ENCODE assay signal across 9 cellular contexts in the genomic region with DNA sequence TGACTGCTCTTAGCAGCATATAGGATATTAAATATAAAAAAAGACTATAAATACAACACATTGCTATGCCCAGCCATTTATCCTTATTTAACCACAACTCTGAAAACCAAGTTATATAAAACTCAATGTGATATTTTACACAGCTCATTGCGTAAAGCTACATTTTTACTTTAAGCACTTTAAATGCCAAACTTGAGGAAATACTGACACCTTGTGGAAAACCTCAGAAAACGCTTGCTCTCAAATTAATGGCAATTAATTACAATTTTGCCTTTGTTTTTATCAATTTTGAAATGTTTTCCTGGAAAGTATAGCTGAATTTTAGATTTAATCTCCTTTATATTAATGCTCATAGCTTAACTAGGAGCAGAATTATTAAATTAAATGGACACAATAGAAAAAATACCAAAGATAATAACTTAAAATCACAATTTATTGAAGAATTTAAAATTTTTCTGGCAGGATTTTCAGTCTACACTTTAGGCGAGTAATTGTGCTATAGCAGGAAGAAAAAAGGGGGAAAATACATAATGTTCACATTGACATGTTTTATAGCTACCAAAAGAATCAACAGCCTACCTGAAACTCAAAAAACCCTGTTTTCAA. TPM values are rescaled to one million over a fixed set of nuclear protein-coding genes. Genes with fewer than 3 reads are reported as not detected.
DNase-seq lines count a peak whose midpoint lies in the region; ATAC-seq and TF ChIP-seq lines count a peak whose summit lies in the region.
"Had no signal": no experiment of that assay in that cellular context is flagged by ENCODE, and none has a peak within 500 bp of the region (broad histone marks: within the 10 kb centered on the region; RNA-seq: fewer than 3 reads in every experiment).

No MANE protein-coding gene starts in this region.

- CTCF ChIA-PET in CD4-positive, alpha-beta T cell (lab: Charles Lee) = interaction anchor here (0.6 to 1.7 kb wide), 4 partner anchors 11 to 1926 kb away, joined by 3 to 5 read pairs (median 3); no protein-coding TSS in a partner anchor

- 63 to 70% methylated on average over 3 of the region's 3 CpGs for WGBS in body of pancreas, 2 donors

- H3K4me3 ChIP-seq in body of pancreas (no peak overlapping the region), colonic mucosa (no peak overlapping the region)

- H3K4me1 ChIP-seq in body of pancreas (no peaks in the 10 kb centered on the region), colonic mucosa (no peaks in the 10 kb centered on the region)

- no peaks in the 10 kb centered on the region for H3K27me3 ChIP-seq in CD4-positive, alpha-beta T cell (ENCODE audit: control insufficient read depth, insufficient read depth, low read length)
- H3K27me3 ChIP-seq in body of pancreas (no peaks in the 10 kb centered on the region), colonic mucosa (no peaks in the 10 kb centered on the region)

- intact Hi-C loops in CD4-positive, alpha-beta T cell (cut with DNase I, micrococcal nuclease) = loop anchor here in 1 of 2 experiments (5.0 kb wide), 1 partner anchor 433 kb away; no protein-coding TSS in a partner anchor
- intact Hi-C loops in body of pancreas (cut with DNase I) = no loop called here
- intact Hi-C loops in colonic mucosa (cut with DNase I) = no loop called here

- no peaks in the 10 kb centered on the region for H3K4me1 Mint-ChIP-seq in CD4-positive, alpha-beta T cell (ENCODE audit: low read depth)
- H3K4me1 Mint-ChIP-seq: IgD-negative memory B cell had no signal

- H3K9me3 ChIP-seq in CD4-positive, alpha-beta T cell (ENCODE audit: control insufficient read depth, low read length) = no peaks in the 10 kb centered on the region
- H3K9me3 ChIP-seq in body of pancreas (no peaks in the 10 kb centered on the region), colonic mucosa (no peaks in the 10 kb centered on the region)

- peak; percentile 54 for TF ChIP-seq CTCF in CD4-positive, alpha-beta T cell (IDR thresholded peaks at IDR 0.05)
- TF ChIP-seq CTCF in body of pancreas (IDR thresholded peaks at IDR 0.05) (peak; percentile 15 to 58 (median 50)), colonic mucosa (IDR thresholded peaks at IDR 0.05) (no peak)

- TF ChIP-seq POLR2A in body of pancreas (IDR thresholded peaks at IDR 0.05) = no peak

- H3K4me3 Mint-ChIP-seq in CD4-positive, alpha-beta T cell = no peak overlapping the region
- H3K4me3 Mint-ChIP-seq: IgD-negative memory B cell had no signal

- H3K27ac ChIP-seq in CD4-positive, alpha-beta T cell (ENCODE audit: low read depth, low read length) = no peak overlapping the region
- H3K27ac ChIP-seq in body of pancreas (no peak overlapping the region), colonic mucosa (no peak overlapping the region)

- no peak for DNase-seq in CD4-positive, alpha-beta T cell
- peak; percentile 25 for DNase-seq in HT-29 (ENCODE audit: low spot score)
- DNase-seq in body of pancreas = no peak
- peak; percentile 44 for DNase-seq in medulla oblongata (ENCODE audit: extremely low spot score)
- no peak for DNase-seq in NCI-H1930 (lab: John Stamatoyannopoulos, UW)
- DNase-seq in NCI-H1105 treated with DMSO at 0.1 percent for 48 hours (lab: John Stamatoyannopoulos, UW) = no peak
- no peak for DNase-seq in colonic mucosa

- peaks cover 92% of the 10 kb centered on the region for H3K36me3 Mint-ChIP-seq in CD4-positive, alpha-beta T cell (ENCODE audit: low read depth)

- no peak overlapping the region for H3K27ac Mint-ChIP-seq in CD4-positive, alpha-beta T cell
- H3K27ac Mint-ChIP-seq: IgD-negative memory B cell had no signal

- H3K27me3 Mint-ChIP-seq in CD4-positive, alpha-beta T cell = no peaks in the 10 kb centered on the region
- H3K27me3 Mint-ChIP-seq: IgD-negative memory B cell had no signal

- ATAC-seq in CD4-positive, alpha-beta T cell (ENCODE audit: poor library complexity) = no peak
- ATAC-seq in body of pancreas (no peak), HG02981 (IDR thresholded peaks at IDR 0.05; ENCODE audit: unreplicated experiment) (no peak)

- no peak overlapping the region for H3K9ac ChIP-seq in colonic mucosa (ENCODE audit: low read depth in 2 of 2, low read length in 2 of 2)

- no peaks in the 10 kb centered on the region for H3K9me3 Mint-ChIP-seq in CD4-positive, alpha-beta T cell

- POLR2A ChIA-PET in CD4-positive, alpha-beta T cell (lab: Charles Lee) = no interaction called here

- H3K36me3 ChIP-seq in body of pancreas (replicated peaks in 1 of 2; ENCODE audit: insufficient read depth in 1 of 2, low read depth in 2 of 2) = peaks cover 5 to 32% of the 10 kb centered on the region in 2 donors
- peaks cover 18% of the 10 kb centered on the region for H3K36me3 ChIP-seq in colonic mucosa

RNA-seq across cellular contexts. Expression of a gene that starts 25.2 kb away (rescaled TPM):
- total RNA-seq in CD4-positive, alpha-beta T cell = under 1 TPM in 1 of 2 experiments, not detected in 1; 0.56 TPM
- total RNA-seq in HT-29 (2014; rRNA removed; shearing (Covaris generic)) = not detected in 2 replicates
- not detected for total RNA-seq in body of pancreas
- total RNA-seq in colonic mucosa = not detected

RNA-seq across cellular contexts. Expression of a gene that starts 51.9 kb away (rescaled TPM):
- 10 to 100 TPM; 35.3 to 35.7 TPM for total RNA-seq in CD4-positive, alpha-beta T cell
- total RNA-seq in HT-29 (2014; rRNA removed; shearing (Covaris generic)) = 57.6 and 64.7 TPM in 2 replicates
- total RNA-seq in body of pancreas = 10 to 100 TPM; 50.8 to 55.0 TPM
- total RNA-seq in colonic mucosa = 10 to 100 TPM; 70.5 to 80.8 TPM

Comparison
In these comparisons a context has a peak if more than half of its experiments do, and no peak if none do; other contexts are left out.
1. DNase-seq: peak in HT-29 (single experiment) and medulla oblongata (single experiment); none in CD4-positive, alpha-beta T cell (0 of 10), body of pancreas (0 of 4), NCI-H1930 (0 of 2), NCI-H1105 treated with DMSO at 0.1 percent for 48 hours (single experiment) and colonic mucosa (single experiment).